Comparison of ENCODE assay signal across 14 cellular contexts in the genomic region with DNA sequence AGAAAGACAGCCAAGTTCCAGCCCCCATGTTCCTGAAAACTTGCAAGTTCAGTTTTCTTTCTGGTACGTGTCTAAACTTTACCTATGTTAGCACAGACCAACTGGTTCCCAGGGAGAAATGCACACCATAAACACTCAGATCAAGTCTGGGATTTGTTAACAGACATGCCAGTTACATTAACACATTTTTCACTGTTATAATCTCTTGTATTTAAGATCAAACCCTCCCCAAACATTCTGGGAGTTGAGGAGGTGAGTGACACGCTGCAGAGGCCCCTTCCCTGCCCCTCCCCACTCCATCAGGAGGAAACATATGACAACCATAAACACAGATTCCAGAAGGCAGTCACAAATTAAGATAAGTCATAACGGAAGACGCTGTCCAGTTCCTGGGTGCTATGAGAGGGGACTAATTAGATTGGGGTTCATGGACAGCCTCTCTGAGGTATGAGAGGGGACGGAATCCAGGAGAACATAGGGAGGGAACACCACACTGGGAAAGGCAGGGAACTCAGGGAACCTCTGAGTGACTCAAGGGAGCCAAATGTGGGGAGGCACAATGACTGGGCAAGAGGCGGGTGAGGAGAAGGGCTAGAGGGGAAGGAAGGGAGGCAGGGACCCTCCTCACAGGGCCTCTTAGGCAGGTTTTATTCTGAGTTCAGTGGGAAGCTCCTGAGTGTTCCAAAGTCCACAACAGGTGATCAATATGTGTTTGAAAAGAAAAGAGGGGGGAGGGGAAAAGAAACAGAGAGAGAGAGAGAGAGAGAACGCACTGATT. TPM values are rescaled to one million over a fixed set of nuclear protein-coding genes. Genes with fewer than 3 reads are reported as not detected.
A peak's percentile ranks its signal among the peaks of the same experiment; 100 is the strongest.
DNase-seq lines count a peak whose midpoint lies in the region; ATAC-seq, FAIRE-seq and TF ChIP-seq lines count a peak whose summit lies in the region.
"Had no signal": no experiment of that assay in that cellular context is flagged by ENCODE, and none has a peak within 500 bp of the region (broad histone marks: within the 10 kb centered on the region; RNA-seq: fewer than 3 reads in every experiment).

No MANE protein-coding gene starts in this region.

- H3K4me1 ChIP-seq in SJSA1 (replicated peaks) (peaks cover 88% of the 10 kb centered on the region), esophagus muscularis mucosa (peaks cover 16 to 89% (median 75%) of the 10 kb centered on the region in 4 donors), pancreas (peaks cover 23 to 68% (median 46%) of the 10 kb centered on the region in 3 donors)
- H3K4me1 ChIP-seq: ascending aorta had no signal

- TF ChIP-seq CTCF in C4-2B (conservative IDR thresholded peaks at IDR 0.05) = no peak
- no peak for TF ChIP-seq CTCF in esophagus muscularis mucosa (IDR thresholded peaks at IDR 0.05)
- no peak for TF ChIP-seq CTCF in pancreas (IDR thresholded peaks at IDR 0.05)

- H3K27me3 Mint-ChIP-seq in T-helper 2 cell treated with Interferon-gamma antibody and Interleukin-4, amounts not matched to agents 5 μg/mL and 100 μg/mL, for 36 hours (ENCODE audit: low read depth) = no peaks in the 10 kb centered on the region

- H3K27me3 ChIP-seq in SJSA1 (replicated peaks) (no peaks in the 10 kb centered on the region), esophagus muscularis mucosa (no peaks in the 10 kb centered on the region), pancreas (no peaks in the 10 kb centered on the region)
- H3K27me3 ChIP-seq: ascending aorta, BLaER1, spleen had no signal

- intact Hi-C loops in esophagus muscularis mucosa (cut with DNase I) = no loop called here
- intact Hi-C loops in pancreas (cut with DNase I) = no loop called here

- H3K36me3 Mint-ChIP-seq in T-helper 2 cell treated with Interferon-gamma antibody and Interleukin-4, amounts not matched to agents 5 μg/mL and 100 μg/mL, for 36 hours (ENCODE audit: low read depth) = peaks cover 53% of the 10 kb centered on the region

- H3K27ac ChIP-seq in C4-2B (peak overlapping the region; percentile 17; the same call in 1 of the 2 replicates), SJSA1 (peak overlapping the region; percentile 33), esophagus muscularis mucosa (replicated peaks in 1 of 4) (peak overlapping the region; percentile 69 to 77 (median 72)), pancreas (peak overlapping the region; percentile 18 to 82 (median 66))
- H3K27ac ChIP-seq: ascending aorta, BLaER1, spleen had no signal

- FAIRE-seq in pancreas (lab: Jason Lieb, UNC) = no peak

- H3K36me3 ChIP-seq in SJSA1 (no peaks in the 10 kb centered on the region), esophagus muscularis mucosa (no peaks in the 10 kb centered on the region), pancreas (no peaks in the 10 kb centered on the region)
- H3K36me3 ChIP-seq: ascending aorta, spleen had no signal

- peaks cover 69% of the 10 kb centered on the region for H3K4me1 Mint-ChIP-seq in T-helper 2 cell treated with Interferon-gamma antibody and Interleukin-4, amounts not matched to agents 5 μg/mL and 100 μg/mL, for 36 hours (ENCODE audit: low read depth)

- H3K9me3 ChIP-seq in SJSA1 (replicated peaks) (no peaks in the 10 kb centered on the region), esophagus muscularis mucosa (no peaks in the 10 kb centered on the region), pancreas (no peaks in the 10 kb centered on the region)
- H3K9me3 ChIP-seq: ascending aorta, spleen had no signal

- TF ChIP-seq POLR2A in esophagus muscularis mucosa (IDR thresholded peaks at IDR 0.05; ENCODE audit: low read depth) = no peak

- no peak overlapping the region for H3K4me3 ChIP-seq in SJSA1
- no peak overlapping the region for H3K4me3 ChIP-seq in esophagus muscularis mucosa
- H3K4me3 ChIP-seq in pancreas = no peak overlapping the region
- H3K4me3 ChIP-seq: ascending aorta, BLaER1, spleen had no signal

- TF ChIP-seq EP300 in esophagus muscularis mucosa (IDR thresholded peaks at IDR 0.05) = no peak

- no peak overlapping the region for H3K27ac Mint-ChIP-seq in T-helper 2 cell treated with Interferon-gamma antibody and Interleukin-4, amounts not matched to agents 5 μg/mL and 100 μg/mL, for 36 hours

- DNase-seq in SJSA1 (ENCODE audit: low read depth in 1 of 2, low spot score in 2 of 2) = no peak
- DNase-seq in esophagus muscularis mucosa (ENCODE audit: extremely low spot score) = no peak
- no peak for DNase-seq in pancreas
- DNase-seq in glomerular visceral epithelial cell (ENCODE audit: extremely low spot score) = no peak
- DNase-seq in middle frontal gyrus (ENCODE audit: extremely low spot score, low spot score) = no peak
- no peak for DNase-seq in T-helper 2 cell treated with Interferon-gamma antibody and Interleukin-4, amounts not matched to agents 5 μg/mL and 100 μg/mL, for 36 hours (ENCODE audit: low spot score)
- DNase-seq: activated T-cell treated with anti-CD3 and anti-CD28 coated beads, Interleukin-2, amount 50 U/mL, for 1 hour; NCI-H1048; RPMI8226; spleen had no signal

- ATAC-seq in pancreas (peak; percentile 25 to 37 (median 32)), HG03457 (IDR thresholded peaks at IDR 0.05; ENCODE audit: unreplicated experiment) (no peak)

- 72% methylated on average over 7 of the region's 7 CpGs for WGBS in esophagus muscularis mucosa
- 34 to 39% methylated on average over 7 of the region's 7 CpGs for WGBS in pancreas, 2 donors

- peaks cover 9% of the 10 kb centered on the region for H3K9me3 Mint-ChIP-seq in T-helper 2 cell treated with Interferon-gamma antibody and Interleukin-4, amounts not matched to agents 5 μg/mL and 100 μg/mL, for 36 hours

- no peak overlapping the region for H3K4me3 Mint-ChIP-seq in T-helper 2 cell treated with Interferon-gamma antibody and Interleukin-4, amounts not matched to agents 5 μg/mL and 100 μg/mL, for 36 hours

RNA-seq across cellular contexts. Expression of a gene that starts 25.0 kb away (rescaled TPM):
- 12.4 and 15.8 TPM in 2 replicates for total RNA-seq in SJSA1 (2014; rRNA removed; shearing (Covaris generic))
- total RNA-seq in esophagus muscularis mucosa = 10 to 100 TPM in 2 of 4 donors, 1 to 10 TPM in 2; 5.5 to 13.1 (median 8.6) TPM
- total RNA-seq in pancreas = 10 to 100 TPM in 4 of 6 donors, 1 to 10 TPM in 2; 6.3 to 14.5 (median 10.6) TPM
- polyA plus RNA-seq in pancreas = 1 to 10 TPM; 4.7 to 8.4 TPM

Comparison
In these comparisons a context has a peak if more than half of its experiments do, and no peak if none do; other contexts are left out.
1. H3K27ac ChIP-seq: peak in every context shown above with its lines; median percentile 72 in esophagus muscularis mucosa; 66 in pancreas; 33 in SJSA1; 17 in C4-2B.